In genomic region chr13:98641075-98641474, GRCh38 we compare ENCODE assay signal across 29 cellular contexts.
"Had no signal": no experiment of that assay in that cellular context is flagged by ENCODE, and none has a peak within 500 bp of the region (broad histone marks: within the 10 kb centered on the region; RNA-seq: fewer than 3 reads in every experiment).

No MANE protein-coding gene starts in this region.

- H3K4me3 Mint-ChIP-seq: naive thymus-derived CD8-positive, alpha-beta T cell; natural killer cell treated with Interleukin-12 subunit alpha and Interleukin-12 subunit beta and Interleukin-15 and Interleukin-18, amount 100 ng/mL, for 72 hours; nephron progenitor cell; neural crest cell; stimulated activated effector memory CD8-positive, alpha-beta T cell treated with anti-CD3 and anti-CD28 coated beads, Interleukin-12 subunit alpha, Interleukin-12 subunit beta, amount 100 ng/mL, for 72 hours; stimulated activated naive B cell treated with anti-CD40 and anti-IgM and Interleukin-4, amounts not matched to agents 10 μg/mL and 1 μg/mL and 100 μg/mL, for 72 hours; stimulated activated naive CD8-positive, alpha-beta T cell treated with anti-CD3 and anti-CD28 coated beads, Interleukin-15, Interleukin-2, amounts not matched to agents 100 ng/mL and 50 ng/mL, for 24 hours; type B pancreatic cell had no signal

- H3K4me3 ChIP-seq: ovary, psoas muscle, right lobe of liver, sigmoid colon, stomach, thoracic aorta, thyroid gland, transverse colon, upper lobe of right lung, uterus had no signal

- H3K27me3 ChIP-seq: ovary, right lobe of liver, sigmoid colon, stomach, thyroid gland, transverse colon, upper lobe of right lung, uterus had no signal

- H3K27ac ChIP-seq: ovary, parathyroid adenoma, psoas muscle, right lobe of liver, sigmoid colon, stomach, thoracic aorta, thyroid gland, transverse colon, upper lobe of right lung, uterus had no signal

- H3K9ac ChIP-seq: parathyroid adenoma had no signal

- H2AFZ ChIP-seq: parathyroid adenoma had no signal

- H3K27me3 Mint-ChIP-seq: progenitor cell of endocrine pancreas, type B pancreatic cell had no signal

- H3K36me3 Mint-ChIP-seq: naive thymus-derived CD8-positive, alpha-beta T cell; natural killer cell treated with Interleukin-12 subunit alpha and Interleukin-12 subunit beta and Interleukin-15 and Interleukin-18, amount 100 ng/mL, for 72 hours; stimulated activated effector memory CD8-positive, alpha-beta T cell treated with anti-CD3 and anti-CD28 coated beads, Interleukin-12 subunit alpha, Interleukin-12 subunit beta, amount 100 ng/mL, for 72 hours; stimulated activated naive B cell treated with anti-CD40 and anti-IgM and Interleukin-4, amounts not matched to agents 10 μg/mL and 1 μg/mL and 100 μg/mL, for 72 hours; type B pancreatic cell had no signal

- H3K79me2 ChIP-seq: parathyroid adenoma had no signal

- H3K9me3 ChIP-seq: ovary, psoas muscle, right lobe of liver, sigmoid colon, stomach, thoracic aorta, thyroid gland, transverse colon, upper lobe of right lung, uterus had no signal

- H3K36me3 ChIP-seq: ovary, right lobe of liver, sigmoid colon, stomach, thoracic aorta, thyroid gland, transverse colon, upper lobe of right lung, uterus had no signal

- H3K27ac Mint-ChIP-seq: naive thymus-derived CD8-positive, alpha-beta T cell; natural killer cell treated with Interleukin-12 subunit alpha and Interleukin-12 subunit beta and Interleukin-15 and Interleukin-18, amount 100 ng/mL, for 72 hours; nephron progenitor cell; progenitor cell of endocrine pancreas; stimulated activated effector memory CD8-positive, alpha-beta T cell treated with anti-CD3 and anti-CD28 coated beads, Interleukin-12 subunit alpha, Interleukin-12 subunit beta, amount 100 ng/mL, for 72 hours; stimulated activated naive B cell treated with anti-CD40 and anti-IgM and Interleukin-4, amounts not matched to agents 10 μg/mL and 1 μg/mL and 100 μg/mL, for 72 hours; stimulated activated naive CD8-positive, alpha-beta T cell treated with anti-CD3 and anti-CD28 coated beads, Interleukin-15, Interleukin-2, amounts not matched to agents 100 ng/mL and 50 ng/mL, for 24 hours; type B pancreatic cell had no signal

- DNase-seq: naive thymus-derived CD8-positive, alpha-beta T cell; nephron progenitor cell; occipital lobe; ovary; posterior cingulate gyrus; psoas muscle; right cardiac atrium; sigmoid colon; small intestine; stimulated activated CD4-positive, alpha-beta T cell treated with anti-CD3 and anti-CD28 coated beads, Interleukin-15, amount 100 ng/mL, for 24 hours; stimulated activated CD4-positive, alpha-beta T cell treated with anti-CD3 and anti-CD28 coated beads, Interleukin-2, amount 100 ng/mL, for 24 hours; stimulated activated CD4-positive, alpha-beta T cell treated with anti-CD3 and anti-CD28 coated beads, Interleukin-2, amount 100 ng/mL, for 48 hours; stimulated activated CD4-positive, alpha-beta T cell treated with anti-CD3 and anti-CD28 coated beads, Interleukin-4, amount 100 ng/mL, for 24 hours; stimulated activated naive B cell treated with anti-CD40 and anti-IgM and Interleukin-4, amounts not matched to agents 10 μg/mL and 1 μg/mL and 100 μg/mL, for 72 hours; stimulated activated naive CD4-positive, alpha-beta T cell treated with Interleukin-2 at 50 U/mL for 16 hours; stomach; thyroid gland; transverse colon; upper lobe of right lung; uterus had no signal

- H3K9me3 Mint-ChIP-seq: naive thymus-derived CD8-positive, alpha-beta T cell; natural killer cell treated with Interleukin-12 subunit alpha and Interleukin-12 subunit beta and Interleukin-15 and Interleukin-18, amount 100 ng/mL, for 72 hours; nephron progenitor cell; neural crest cell; stimulated activated effector memory CD8-positive, alpha-beta T cell treated with anti-CD3 and anti-CD28 coated beads, Interleukin-12 subunit alpha, Interleukin-12 subunit beta, amount 100 ng/mL, for 72 hours; stimulated activated naive B cell treated with anti-CD40 and anti-IgM and Interleukin-4, amounts not matched to agents 10 μg/mL and 1 μg/mL and 100 μg/mL, for 72 hours; stimulated activated naive CD8-positive, alpha-beta T cell treated with anti-CD3 and anti-CD28 coated beads, Interleukin-15, Interleukin-2, amounts not matched to agents 100 ng/mL and 50 ng/mL, for 24 hours; type B pancreatic cell had no signal

- H3K4me1 Mint-ChIP-seq: nephron progenitor cell; neural crest cell; stimulated activated effector memory CD8-positive, alpha-beta T cell treated with anti-CD3 and anti-CD28 coated beads, Interleukin-12 subunit alpha, Interleukin-12 subunit beta, amount 100 ng/mL, for 72 hours had no signal

- H3K4me1 ChIP-seq: parathyroid adenoma, psoas muscle, sigmoid colon, stomach, transverse colon, upper lobe of right lung, uterus had no signal
